ENCODE assay signal across 11 cellular contexts in genomic region chr17:39705786-39706348, GRCh38. TPM values are rescaled to one million over a fixed set of nuclear protein-coding genes. Genes with fewer than 3 reads are reported as not detected.
A peak's percentile ranks its signal among the peaks of the same experiment; 100 is the strongest.
DNase-seq lines count a peak whose midpoint lies in the region; ATAC-seq, FAIRE-seq and TF ChIP-seq lines count a peak whose summit lies in the region.
"Had no signal": no experiment of that assay in that cellular context is flagged by ENCODE, and none has a peak within 500 bp of the region (broad histone marks: within the 10 kb centered on the region; RNA-seq: fewer than 3 reads in every experiment).

No MANE protein-coding gene starts in this region.

- H3K36me3 Mint-ChIP-seq in activated naive CD4-positive, alpha-beta T cell treated with anti-CD3 and anti-CD28 coated beads, Interleukin-2, amount 10 ng/mL, durations not matched to agents 7 days and 5 days, result no peaks in the 10 kb centered on the region
- H3K36me3 Mint-ChIP-seq: activated naive CD8-positive, alpha-beta T cell treated with anti-CD3 and anti-CD28 coated beads, Interleukin-2, amount 10 ng/mL, durations not matched to agents 7 days and 5 days had no signal

- H3K4me1 Mint-ChIP-seq in activated naive CD4-positive, alpha-beta T cell treated with anti-CD3 and anti-CD28 coated beads, Interleukin-2, amount 10 ng/mL, durations not matched to agents 7 days and 5 days, result peaks cover 36% of the 10 kb centered on the region

- no peak overlapping the region for H3K4me2 ChIP-seq in HepG2 (ENCODE audit: low read depth, low read length)

- H4K20me1 ChIP-seq in HepG2 (ENCODE audit: insufficient read depth, low read length), result peaks cover 14% of the 10 kb centered on the region; the same call in 1 of the 2 replicates

- BruUV-seq in HepG2 (replicated peaks; lab: Mats Ljungman, UMichigan), result no TSS peak

- peaks cover 44% of the 10 kb centered on the region for H3K79me2 ChIP-seq in HepG2 (ENCODE audit: insufficient read depth, low read length)

- WGBS in HepG2 (ENCODE audit: low lambda C conversion rate), result 91% methylated on average over 9 of the region's 12 CpGs

- in situ Hi-C loops in HepG2 (cut with HindIII; ENCODE audit: extremely low pct_ligation_motif_present, low pct_unique_long_range_greater_than_20kb), result no loop called here

- intact Hi-C loops in HepG2 (cut with micrococcal nuclease; ENCODE audit: unreplicated experiment), result no loop called here

- TF ChIP-seq RAD21 in HepG2 (CRISPR knock-in tag; IDR thresholded peaks at IDR 0.05), result no peak

- H3K4me3 Mint-ChIP-seq in activated naive CD4-positive, alpha-beta T cell treated with anti-CD3 and anti-CD28 coated beads, Interleukin-2, amount 10 ng/mL, durations not matched to agents 7 days and 5 days, result no peak overlapping the region
- H3K4me3 Mint-ChIP-seq: activated CD4-positive, alpha-beta memory T cell treated with anti-CD3 and anti-CD28 coated beads, Interleukin-2, amount 10 ng/mL, durations not matched to agents 7 days and 5 days; activated naive CD8-positive, alpha-beta T cell treated with anti-CD3 and anti-CD28 coated beads, Interleukin-2, amount 10 ng/mL, durations not matched to agents 7 days and 5 days; IgD-negative memory B cell had no signal

- FAIRE-seq in HepG2 (lab: Jason Lieb, UNC), result no peak

- POLR2A ChIA-PET in HepG2 (lab: Yijun Ruan, JAX), result interaction anchor here (0.7 to 3.0 kb wide), 2 partner anchors 31 to 34 kb away, joined by 3 to 8 read pairs; partner anchors contain the start of gene GRB7

- H3K36me3 ChIP-seq in duodenal mucosa (ENCODE audit: control insufficient read depth in 1 of 2, insufficient read depth in 2 of 2, low read length in 2 of 2) (peaks cover 25 to 39% of the 10 kb centered on the region in 2 donors), HepG2 (replicated peaks in 1 of 2; ENCODE audit: control insufficient read depth in 1 of 2, insufficient read depth in 2 of 2, low read length in 2 of 2) (peaks cover 38 to 47% of the 10 kb centered on the region in 2 experiments), thoracic aorta (peaks cover 38% of the 10 kb centered on the region)

- TF ChIP-seq CTCF in HepG2 (CRISPR knock-in tag; IDR thresholded peaks at IDR 0.05) (no peak), thoracic aorta (IDR thresholded peaks at IDR 0.05) (no peak)

- ATAC-seq in HepG2, result no peak
- no peak for ATAC-seq in thoracic aorta (ENCODE audit: insufficient number of reproducible peaks, low FRiP score, low read depth)
- no peak for ATAC-seq in HG03135 (IDR thresholded peaks at IDR 0.05; ENCODE audit: unreplicated experiment)
- no peak for ATAC-seq in GM19467 (IDR thresholded peaks at IDR 0.05; ENCODE audit: unreplicated experiment)

- TF ChIP-seq POLR2A in HepG2 (IDR thresholded peaks at IDR 0.05; ENCODE audit: insufficient read depth in 1 of 2, low read depth in 2 of 2, low read length in 2 of 2), result no peak

- H3K27me3 Mint-ChIP-seq in activated naive CD4-positive, alpha-beta T cell treated with anti-CD3 and anti-CD28 coated beads, Interleukin-2, amount 10 ng/mL, durations not matched to agents 7 days and 5 days, result peaks cover 41% of the 10 kb centered on the region

- H3K27ac ChIP-seq in duodenal mucosa (ENCODE audit: low read depth, low read length) (peak overlapping the region; percentile 88), HepG2 (ENCODE audit: extremely low read length, insufficient read depth, low read length) (no peak overlapping the region), thoracic aorta (peak overlapping the region; percentile 83 to 85)

- H3K4me1 ChIP-seq in duodenal mucosa (ENCODE audit: control insufficient read depth in 1 of 2, insufficient read depth in 2 of 2, low read length in 2 of 2) (peaks cover 58 to 61% of the 10 kb centered on the region in 2 donors), HepG2 (ENCODE audit: insufficient read depth, low read length) (peaks cover 51% of the 10 kb centered on the region), thoracic aorta (ENCODE audit: control insufficient read depth in 1 of 2, low read depth in 2 of 2) (peaks cover 16 to 62% of the 10 kb centered on the region in 2 donors)

- TF ChIP-seq EP300 in HepG2 (IDR thresholded peaks at IDR 0.05; ENCODE audit: low read depth in 2 of 2, low read length in 2 of 2), result no peak
- TF ChIP-seq EP300 in HepG2 (CRISPR knock-in tag; IDR thresholded peaks at IDR 0.05; ENCODE audit: borderline replicate concordance), result no peak

- CTCF ChIA-PET in HepG2 (lab: Yijun Ruan, JAX; ENCODE audit: low intra/inter-chr PET ratio, low total read pairs), result no interaction called here
- CTCF ChIA-PET in activated naive CD4-positive, alpha-beta T cell treated with anti-CD3 and anti-CD28 coated beads, Interleukin-2, amount 10 ng/mL, durations not matched to agents 7 days and 5 days (lab: Charles Lee), result interaction anchor here (1.3 kb wide), 1 partner anchor 83 kb away, joined by 3 read pairs; no protein-coding TSS in a partner anchor

- no peak overlapping the region for H2AFZ ChIP-seq in HepG2 (ENCODE audit: low read length)

- DNase-seq in LoVo (ENCODE audit: low spot score), result peak; percentile 70
- DNase-seq in HepG2 (ENCODE audit: low spot score), result no peak
- no peak for DNase-seq in thoracic aorta (ENCODE audit: low spot score)
- DNase-seq in NCI-H1105 treated with DMSO at 0.1 percent for 48 hours (lab: John Stamatoyannopoulos, UW), result no peak
- DNase-seq in activated naive CD4-positive, alpha-beta T cell treated with anti-CD3 and anti-CD28 coated beads, Interleukin-2, amount 10 ng/mL, durations not matched to agents 7 days and 5 days, result no peak
- DNase-seq: activated CD4-positive, alpha-beta memory T cell treated with anti-CD3 and anti-CD28 coated beads, Interleukin-2, amount 10 ng/mL, durations not matched to agents 7 days and 5 days; activated naive CD8-positive, alpha-beta T cell treated with anti-CD3 and anti-CD28 coated beads, Interleukin-2, amount 10 ng/mL, durations not matched to agents 7 days and 5 days had no signal

- peak overlapping the region; percentile 25 to 58 for H3K4me3 ChIP-seq in duodenal mucosa (ENCODE audit: low read depth in 1 of 2, low read length in 2 of 2)
- H3K4me3 ChIP-seq in HepG2 (replicated peaks in 1 of 3; ENCODE audit: insufficient read depth in 1 of 3, low read depth in 2 of 3, low read length in 3 of 3), result no peak overlapping the region
- peak overlapping the region; percentile 36 for H3K4me3 ChIP-seq in thoracic aorta

- H3K27me3 ChIP-seq in duodenal mucosa (ENCODE audit: control insufficient read depth in 1 of 2, insufficient read depth in 2 of 2, low read length in 2 of 2) (no peaks in the 10 kb centered on the region), HepG2 (ENCODE audit: control insufficient read depth in 1 of 2, insufficient read depth in 2 of 2, low read length in 2 of 2) (no peaks in the 10 kb centered on the region), thoracic aorta (replicated peaks; ENCODE audit: insufficient read depth) (no peaks in the 10 kb centered on the region)

- H3K9ac ChIP-seq in duodenal mucosa (ENCODE audit: low read depth in 1 of 2, low read length in 2 of 2) (peak overlapping the region; percentile 49 to 77), HepG2 (ENCODE audit: insufficient read depth, low read depth, low read length) (no peak overlapping the region)

- H3K9me3 ChIP-seq in duodenal mucosa (ENCODE audit: control insufficient read depth in 1 of 2, low read length in 2 of 2) (no peaks in the 10 kb centered on the region), HepG2 (ENCODE audit: low read length) (no peaks in the 10 kb centered on the region), thoracic aorta (no peaks in the 10 kb centered on the region)

- no peak overlapping the region for H3K27ac Mint-ChIP-seq in activated naive CD4-positive, alpha-beta T cell treated with anti-CD3 and anti-CD28 coated beads, Interleukin-2, amount 10 ng/mL, durations not matched to agents 7 days and 5 days
- H3K27ac Mint-ChIP-seq: activated naive CD8-positive, alpha-beta T cell treated with anti-CD3 and anti-CD28 coated beads, Interleukin-2, amount 10 ng/mL, durations not matched to agents 7 days and 5 days; IgD-negative memory B cell had no signal

- H3K9me3 Mint-ChIP-seq in activated naive CD4-positive, alpha-beta T cell treated with anti-CD3 and anti-CD28 coated beads, Interleukin-2, amount 10 ng/mL, durations not matched to agents 7 days and 5 days, result no peaks in the 10 kb centered on the region
- H3K9me3 Mint-ChIP-seq: activated CD4-positive, alpha-beta memory T cell treated with anti-CD3 and anti-CD28 coated beads, Interleukin-2, amount 10 ng/mL, durations not matched to agents 7 days and 5 days; activated naive CD8-positive, alpha-beta T cell treated with anti-CD3 and anti-CD28 coated beads, Interleukin-2, amount 10 ng/mL, durations not matched to agents 7 days and 5 days; IgD-negative memory B cell had no signal

RNA-seq across cellular contexts. Expression of gene ERBB2, which starts 6.0 kb away (rescaled TPM):
- 30.2 and 64.1 TPM in 2 replicates for total RNA-seq in HepG2 (2016; rRNA removed; fragmentation: Illumina TruSeq; extraction: Trizol)
- 29.4 and 32.0 TPM in 2 replicates for total RNA-seq in HepG2 (2016; cell fraction: cytosol; rRNA removed; fragmentation: Illumina TruSeq; extraction: Trizol; ENCODE audit: low read depth)
- 24.5 and 63.0 TPM in 2 replicates for total RNA-seq in HepG2 (2016; cell fraction: insoluble cytoplasmic fraction; rRNA removed; fragmentation: Illumina TruSeq; extraction: Trizol)
- total RNA-seq in HepG2 (2016; cell fraction: membrane; rRNA removed; fragmentation: Illumina TruSeq; extraction: Trizol), result 21.8 and 22.8 TPM in 2 replicates
- total RNA-seq in HepG2 (2016; cell fraction: nucleus; rRNA removed; fragmentation: Illumina TruSeq; extraction: Trizol), result 81.6 and 99.0 TPM in 2 replicates
- 57.7 and 77.7 TPM in 2 replicates for polyA plus RNA-seq in HepG2 (2011; rRNA removed)
- 36.7 and 42.6 TPM in 2 replicates for polyA plus RNA-seq in HepG2 (2011; cell fraction: cytosol; rRNA removed)
- 210 and 211 TPM in 2 replicates for polyA plus RNA-seq in HepG2 (2011; cell fraction: nucleus; rRNA removed)
- 69.2 and 69.6 TPM in 2 replicates for polyA plus RNA-seq in HepG2 (2012)
- 4.2 and 4.3 TPM in 2 replicates for polyA plus RNA-seq in HepG2 (2016; cell fraction: cytosol; fragmentation: Illumina TruSeq; extraction: Trizol; ENCODE audit: low read depth)
- 25.3 and 32.1 TPM in 2 replicates for polyA plus RNA-seq in HepG2 (2016; cell fraction: insoluble cytoplasmic fraction; fragmentation: Illumina TruSeq; extraction: Trizol; ENCODE audit: low read depth)
- polyA plus RNA-seq in HepG2 (2016; cell fraction: membrane; fragmentation: Illumina TruSeq; extraction: Trizol; ENCODE audit: low read depth), result 8.5 and 9.9 TPM in 2 replicates
- polyA plus RNA-seq in HepG2 (2016; cell fraction: nucleus; fragmentation: Illumina TruSeq; extraction: Trizol; ENCODE audit: insufficient read depth, low read depth), result 149 and 153 TPM in 2 replicates
- 39.8 and 292 TPM in 2 replicates for polyA minus RNA-seq in HepG2 (2011; rRNA and poly(A)+ RNA removed; ENCODE audit: low replicate concordance)
- 52.4 and 60.7 TPM in 2 replicates for polyA minus RNA-seq in HepG2 (2011; cell fraction: cytosol; rRNA and poly(A)+ RNA removed)
- 58.8 and 83.7 TPM in 2 replicates for polyA minus RNA-seq in HepG2 (2011; cell fraction: nucleus; rRNA and poly(A)+ RNA removed)
- 10 to 100 TPM; 88.1 to 94.7 TPM for total RNA-seq in thoracic aorta

RNA-seq across cellular contexts. Expression of gene PGAP3, which starts 18.0 kb away (rescaled TPM):
- total RNA-seq in HepG2 (2016; rRNA removed; fragmentation: Illumina TruSeq; extraction: Trizol) (5.1 and 11.9 TPM in 2 replicates), thoracic aorta (10 to 100 TPM; 19.9 to 27.2 TPM)
- 1.1 and 1.5 TPM in 2 replicates for total RNA-seq in HepG2 (2016; cell fraction: cytosol; rRNA removed; fragmentation: Illumina TruSeq; extraction: Trizol; ENCODE audit: low read depth)
- total RNA-seq in HepG2 (2016; cell fraction: insoluble cytoplasmic fraction; rRNA removed; fragmentation: Illumina TruSeq; extraction: Trizol), result 3.5 and 11.4 TPM in 2 replicates
- total RNA-seq in HepG2 (2016; cell fraction: membrane; rRNA removed; fragmentation: Illumina TruSeq; extraction: Trizol), result 3.2 and 3.3 TPM in 2 replicates
- total RNA-seq in HepG2 (2016; cell fraction: nucleus; rRNA removed; fragmentation: Illumina TruSeq; extraction: Trizol), result 11.6 and 12.8 TPM in 2 replicates
- 14.6 and 21.2 TPM in 2 replicates for polyA plus RNA-seq in HepG2 (2011; rRNA removed)
- 9.7 and 10.8 TPM in 2 replicates for polyA plus RNA-seq in HepG2 (2011; cell fraction: cytosol; rRNA removed)
- 53.0 and 67.8 TPM in 2 replicates for polyA plus RNA-seq in HepG2 (2011; cell fraction: nucleus; rRNA removed)
- polyA plus RNA-seq in HepG2 (2012), result 9.1 and 10.3 TPM in 2 replicates
- 0.93 and 0.97 TPM in 2 replicates for polyA plus RNA-seq in HepG2 (2016; cell fraction: cytosol; fragmentation: Illumina TruSeq; extraction: Trizol; ENCODE audit: low read depth)
- polyA plus RNA-seq in HepG2 (2016; cell fraction: insoluble cytoplasmic fraction; fragmentation: Illumina TruSeq; extraction: Trizol; ENCODE audit: low read depth), result 4.1 and 5.4 TPM in 2 replicates
- polyA plus RNA-seq in HepG2 (2016; cell fraction: membrane; fragmentation: Illumina TruSeq; extraction: Trizol; ENCODE audit: low read depth), result 2.1 and 2.4 TPM in 2 replicates
- 23.4 and 28.3 TPM in 2 replicates for polyA plus RNA-seq in HepG2 (2016; cell fraction: nucleus; fragmentation: Illumina TruSeq; extraction: Trizol; ENCODE audit: insufficient read depth, low read depth)
- polyA minus RNA-seq in HepG2 (2011; rRNA and poly(A)+ RNA removed; ENCODE audit: low replicate concordance), result 12.0 and 44.9 TPM in 2 replicates
- polyA minus RNA-seq in HepG2 (2011; cell fraction: cytosol; rRNA and poly(A)+ RNA removed), result 5.6 and 8.2 TPM in 2 replicates
- polyA minus RNA-seq in HepG2 (2011; cell fraction: nucleus; rRNA and poly(A)+ RNA removed), result 8.2 and 9.7 TPM in 2 replicates

RNA-seq across cellular contexts. Expression of gene MIEN1, which starts 24.5 kb away (rescaled TPM):
- 40.6 and 48.6 TPM in 2 replicates for total RNA-seq in HepG2 (2016; rRNA removed; fragmentation: Illumina TruSeq; extraction: Trizol)
- total RNA-seq in HepG2 (2016; cell fraction: cytosol; rRNA removed; fragmentation: Illumina TruSeq; extraction: Trizol; ENCODE audit: low read depth), result 50.1 and 73.7 TPM in 2 replicates
- 43.9 and 49.0 TPM in 2 replicates for total RNA-seq in HepG2 (2016; cell fraction: insoluble cytoplasmic fraction; rRNA removed; fragmentation: Illumina TruSeq; extraction: Trizol)
- 66.3 and 82.4 TPM in 2 replicates for total RNA-seq in HepG2 (2016; cell fraction: membrane; rRNA removed; fragmentation: Illumina TruSeq; extraction: Trizol)
- 18.4 and 23.7 TPM in 2 replicates for total RNA-seq in HepG2 (2016; cell fraction: nucleus; rRNA removed; fragmentation: Illumina TruSeq; extraction: Trizol)
- 56.6 and 68.2 TPM in 2 replicates for polyA plus RNA-seq in HepG2 (2011; rRNA removed)
- polyA plus RNA-seq in HepG2 (2011; cell fraction: cytosol; rRNA removed), result 62.1 and 67.0 TPM in 2 replicates
- polyA plus RNA-seq in HepG2 (2011; cell fraction: nucleus; rRNA removed), result 27.3 and 39.8 TPM in 2 replicates
- polyA plus RNA-seq in HepG2 (2012), result 38.6 and 44.5 TPM in 2 replicates
- 106 and 131 TPM in 2 replicates for polyA plus RNA-seq in HepG2 (2016; cell fraction: cytosol; fragmentation: Illumina TruSeq; extraction: Trizol; ENCODE audit: low read depth)
- polyA plus RNA-seq in HepG2 (2016; cell fraction: insoluble cytoplasmic fraction; fragmentation: Illumina TruSeq; extraction: Trizol; ENCODE audit: low read depth), result 73.3 and 81.4 TPM in 2 replicates
- polyA plus RNA-seq in HepG2 (2016; cell fraction: membrane; fragmentation: Illumina TruSeq; extraction: Trizol; ENCODE audit: low read depth), result 100 and 131 TPM in 2 replicates
- 45.4 and 54.1 TPM in 2 replicates for polyA plus RNA-seq in HepG2 (2016; cell fraction: nucleus; fragmentation: Illumina TruSeq; extraction: Trizol; ENCODE audit: insufficient read depth, low read depth)
- polyA minus RNA-seq in HepG2 (2011; rRNA and poly(A)+ RNA removed; ENCODE audit: low replicate concordance), result 30.0 and 48.1 TPM in 2 replicates
- polyA minus RNA-seq in HepG2 (2011; cell fraction: cytosol; rRNA and poly(A)+ RNA removed), result 11.5 and 16.0 TPM in 2 replicates
- polyA minus RNA-seq in HepG2 (2011; cell fraction: nucleus; rRNA and poly(A)+ RNA removed), result 10.6 and 14.7 TPM in 2 replicates
- total RNA-seq in thoracic aorta, result 10 to 100 TPM; 27.1 to 30.3 TPM

RNA-seq across cellular contexts. Expression of gene GRB7, which starts 31.9 kb away (rescaled TPM):
- total RNA-seq in HepG2 (2016; rRNA removed; fragmentation: Illumina TruSeq; extraction: Trizol), result 41.7 and 60.2 TPM in 2 replicates
- 17.9 and 20.4 TPM in 2 replicates for total RNA-seq in HepG2 (2016; cell fraction: cytosol; rRNA removed; fragmentation: Illumina TruSeq; extraction: Trizol; ENCODE audit: low read depth)
- 38.5 and 64.6 TPM in 2 replicates for total RNA-seq in HepG2 (2016; cell fraction: insoluble cytoplasmic fraction; rRNA removed; fragmentation: Illumina TruSeq; extraction: Trizol)
- 31.4 and 31.5 TPM in 2 replicates for total RNA-seq in HepG2 (2016; cell fraction: membrane; rRNA removed; fragmentation: Illumina TruSeq; extraction: Trizol)
- total RNA-seq in HepG2 (2016; cell fraction: nucleus; rRNA removed; fragmentation: Illumina TruSeq; extraction: Trizol), result 57.0 and 59.4 TPM in 2 replicates
- 77.7 and 92.3 TPM in 2 replicates for polyA plus RNA-seq in HepG2 (2011; rRNA removed)
- polyA plus RNA-seq in HepG2 (2011; cell fraction: cytosol; rRNA removed), result 36.7 and 60.1 TPM in 2 replicates
- polyA plus RNA-seq in HepG2 (2011; cell fraction: nucleus; rRNA removed), result 319 and 344 TPM in 2 replicates
- 60.9 and 73.8 TPM in 2 replicates for polyA plus RNA-seq in HepG2 (2012)
- polyA plus RNA-seq in HepG2 (2016; cell fraction: cytosol; fragmentation: Illumina TruSeq; extraction: Trizol; ENCODE audit: low read depth), result 8.5 and 8.6 TPM in 2 replicates
- 45.6 and 58.3 TPM in 2 replicates for polyA plus RNA-seq in HepG2 (2016; cell fraction: insoluble cytoplasmic fraction; fragmentation: Illumina TruSeq; extraction: Trizol; ENCODE audit: low read depth)
- polyA plus RNA-seq in HepG2 (2016; cell fraction: membrane; fragmentation: Illumina TruSeq; extraction: Trizol; ENCODE audit: low read depth), result 13.3 and 14.8 TPM in 2 replicates
- polyA plus RNA-seq in HepG2 (2016; cell fraction: nucleus; fragmentation: Illumina TruSeq; extraction: Trizol; ENCODE audit: insufficient read depth, low read depth), result 147 and 156 TPM in 2 replicates
- polyA minus RNA-seq in HepG2 (2011; rRNA and poly(A)+ RNA removed; ENCODE audit: low replicate concordance), result 9.1 and 160 TPM in 2 replicates
- polyA minus RNA-seq in HepG2 (2011; cell fraction: cytosol; rRNA and poly(A)+ RNA removed), result 55.8 and 65.9 TPM in 2 replicates
- 80.7 and 95.9 TPM in 2 replicates for polyA minus RNA-seq in HepG2 (2011; cell fraction: nucleus; rRNA and poly(A)+ RNA removed)
- total RNA-seq in thoracic aorta, result 1 to 10 TPM in 1 of 2 donors, under 1 TPM in 1; 0.85 to 1.4 TPM
- polyA plus RNA-seq: IgD-negative memory B cell had no signal

RNA-seq across cellular contexts. Expression of gene PNMT, which starts 37.6 kb away (rescaled TPM):
- total RNA-seq in HepG2 (2016; rRNA removed; fragmentation: Illumina TruSeq; extraction: Trizol) (not detected in 2 replicates), thoracic aorta (10 to 100 TPM in 1 of 2 donors, 1 to 10 TPM in 1; 3.1 to 22.9 TPM)
- total RNA-seq in HepG2 (2016; cell fraction: cytosol; rRNA removed; fragmentation: Illumina TruSeq; extraction: Trizol; ENCODE audit: low read depth), result not detected in 2 replicates
- not detected in 2 replicates for total RNA-seq in HepG2 (2016; cell fraction: insoluble cytoplasmic fraction; rRNA removed; fragmentation: Illumina TruSeq; extraction: Trizol)
- total RNA-seq in HepG2 (2016; cell fraction: membrane; rRNA removed; fragmentation: Illumina TruSeq; extraction: Trizol), result 0.17 TPM in 1 of 2 replicates, not detected in the other
- not detected in 2 replicates for total RNA-seq in HepG2 (2016; cell fraction: nucleus; rRNA removed; fragmentation: Illumina TruSeq; extraction: Trizol)
- polyA plus RNA-seq in HepG2 (2011; rRNA removed), result 0.22 and 0.25 TPM in 2 replicates
- 0.08 and 0.13 TPM in 2 replicates for polyA plus RNA-seq in HepG2 (2011; cell fraction: cytosol; rRNA removed)
- polyA plus RNA-seq in HepG2 (2011; cell fraction: nucleus; rRNA removed), result 0.56 and 0.71 TPM in 2 replicates
- 0.31 TPM in 1 of 2 replicates, not detected in the other for polyA plus RNA-seq in HepG2 (2012)
- 0.11 TPM in 1 of 2 replicates, not detected in the other for polyA plus RNA-seq in HepG2 (2016; cell fraction: cytosol; fragmentation: Illumina TruSeq; extraction: Trizol; ENCODE audit: low read depth)
- polyA plus RNA-seq in HepG2 (2016; cell fraction: insoluble cytoplasmic fraction; fragmentation: Illumina TruSeq; extraction: Trizol; ENCODE audit: low read depth), result not detected in 2 replicates
- 0.15 TPM in 1 of 2 replicates, not detected in the other for polyA plus RNA-seq in HepG2 (2016; cell fraction: membrane; fragmentation: Illumina TruSeq; extraction: Trizol; ENCODE audit: low read depth)
- polyA plus RNA-seq in HepG2 (2016; cell fraction: nucleus; fragmentation: Illumina TruSeq; extraction: Trizol; ENCODE audit: insufficient read depth, low read depth), result not detected in 2 replicates
- not detected in 2 replicates for polyA minus RNA-seq in HepG2 (2011; rRNA and poly(A)+ RNA removed; ENCODE audit: low replicate concordance)
- not detected in 2 replicates for polyA minus RNA-seq in HepG2 (2011; cell fraction: cytosol; rRNA and poly(A)+ RNA removed)
- polyA minus RNA-seq in HepG2 (2011; cell fraction: nucleus; rRNA and poly(A)+ RNA removed), result not detected in 2 replicates
- total RNA-seq: activated CD4-positive, alpha-beta memory T cell treated with anti-CD3 and anti-CD28 coated beads, Interleukin-2, amount 10 ng/mL, durations not matched to agents 7 days and 5 days; activated naive CD8-positive, alpha-beta T cell treated with anti-CD3 and anti-CD28 coated beads, Interleukin-2, amount 10 ng/mL, durations not matched to agents 7 days and 5 days had no signal
- polyA plus RNA-seq: IgD-negative memory B cell had no signal

Comparison
In these comparisons a context has a peak if more than half of its experiments do, and no peak if none do; other contexts are left out.
1. H3K4me3 ChIP-seq: peak in duodenal mucosa (2 of 2) and thoracic aorta (single experiment); none in HepG2 (0 of 3).